Comparison of ENCODE assay signal across 1 cellular context in genomic region chr11:83071641-83072591, GRCh38.
TF ChIP-seq lines count a peak whose summit lies in the region.

A gene with protein sequence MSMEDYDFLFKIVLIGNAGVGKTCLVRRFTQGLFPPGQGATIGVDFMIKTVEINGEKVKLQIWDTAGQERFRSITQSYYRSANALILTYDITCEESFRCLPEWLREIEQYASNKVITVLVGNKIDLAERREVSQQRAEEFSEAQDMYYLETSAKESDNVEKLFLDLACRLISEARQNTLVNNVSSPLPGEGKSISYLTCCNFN (minus strand): TSS chr11:83071897. CDS start chr11:82997316, 74,581 bp downstream.

TF ChIP-seq in K562, 482 proteins besides CTCF, POLR2A, EP300 and RAD21 (continued from another document):
- TF ChIP-seq AFF4 (CRISPR knock-in tag; IDR thresholded peaks at IDR 0.05) (peak; percentile 89), SMAD1 (IDR thresholded peaks at IDR 0.05; ENCODE audit: low read depth, low read length, partially characterized antibody) (no peak), CXXC5 (CRISPR knock-in tag; IDR thresholded peaks at IDR 0.05) (peak; percentile 74), MCM5 (IDR thresholded peaks at IDR 0.05; ENCODE audit: low read depth) (no peak), TAF9B (IDR thresholded peaks at IDR 0.05; ENCODE audit: partially characterized antibody) (peak; percentile 86), ATF1 (CRISPR knock-in tag; IDR thresholded peaks at IDR 0.05) (no peak), ATF1 (tag; IDR thresholded peaks at IDR 0.05) (peak; percentile 94), FOXJ3 (CRISPR knock-in tag; IDR thresholded peaks at IDR 0.05) (no peak), STAT6 (CRISPR knock-in tag; IDR thresholded peaks at IDR 0.05) (0 out of 2 replicates have a peak, but pooled peaks have one; percentile 27), KDM5B (IDR thresholded peaks at IDR 0.05; ENCODE audit: insufficient replicate concordance, low read depth, low read length) (peak; percentile 73), ATF7 (IDR thresholded peaks at IDR 0.05) (peak; percentile 100), ZNF785 (CRISPR knock-in tag; IDR thresholded peaks at IDR 0.05) (no peak), E2F1 (CRISPR knock-in tag; IDR thresholded peaks at IDR 0.05) (peak; percentile 59; the same call in 1 of the 2 replicates), SRF (CRISPR knock-in tag; IDR thresholded peaks at IDR 0.05) (peak in 1 of 2 experiments; percentile 65; a peak in 2 of 4 replicates), RBM22 (IDR thresholded peaks at IDR 0.05; ENCODE audit: low read depth, low read length, poor library complexity, severe bottlenecking) (no peak), CBFA2T3 (IDR thresholded peaks at IDR 0.05) (peak; percentile 46; the same call in 1 of the 2 replicates), BRCA1 (IDR thresholded peaks at IDR 0.05) (no peak), BRCA1 (CRISPR knock-in tag; IDR thresholded peaks at IDR 0.05) (no peak), ASH1L (IDR thresholded peaks at IDR 0.05; ENCODE audit: borderline replicate concordance, low read depth, partially characterized antibody) (peak; percentile 25), SREBF1 (IDR thresholded peaks at IDR 0.05; ENCODE audit: borderline replicate concordance, low read depth, low read length) (peak; percentile 39; the same call in 1 of the 2 replicates), ZKSCAN3 (CRISPR knock-in tag; IDR thresholded peaks at IDR 0.05) (no peak), ZSCAN32 (CRISPR knock-in tag; IDR thresholded peaks at IDR 0.05) (peak; percentile 53; the same call in 1 of the 2 replicates), SMAD3 (CRISPR knock-in tag; conservative IDR thresholded peaks at IDR 0.05) (0 out of 2 replicates have a peak, but pooled peaks have one; percentile 46), ID3 (CRISPR knock-in tag; IDR thresholded peaks at IDR 0.05) (no peak), ID3 (tag; IDR thresholded peaks at IDR 0.05) (0 out of 2 replicates have a peak, but pooled peaks have one; percentile 26), ZNF124 (CRISPR knock-in tag; IDR thresholded peaks at IDR 0.05) (no peak), ZC3H11A (IDR thresholded peaks at IDR 0.05; ENCODE audit: low read depth, low read length) (0 out of 2 replicates have a peak, but pooled peaks have one; percentile 21), PHF8 (IDR thresholded peaks at IDR 0.05; ENCODE audit: borderline replicate concordance, low read length) (peak; percentile 95), MXI1 (IDR thresholded peaks at IDR 0.05; ENCODE audit: low read depth, low read length) (0 out of 2 replicates have a peak, but pooled peaks have one; percentile 11), ZBTB8A (IDR thresholded peaks at IDR 0.05; ENCODE audit: partially characterized antibody) (peak; percentile 62), THRAP3 (IDR thresholded peaks at IDR 0.05; ENCODE audit: borderline replicate concordance) (no peak)
- TF ChIP-seq, protein P1, sequence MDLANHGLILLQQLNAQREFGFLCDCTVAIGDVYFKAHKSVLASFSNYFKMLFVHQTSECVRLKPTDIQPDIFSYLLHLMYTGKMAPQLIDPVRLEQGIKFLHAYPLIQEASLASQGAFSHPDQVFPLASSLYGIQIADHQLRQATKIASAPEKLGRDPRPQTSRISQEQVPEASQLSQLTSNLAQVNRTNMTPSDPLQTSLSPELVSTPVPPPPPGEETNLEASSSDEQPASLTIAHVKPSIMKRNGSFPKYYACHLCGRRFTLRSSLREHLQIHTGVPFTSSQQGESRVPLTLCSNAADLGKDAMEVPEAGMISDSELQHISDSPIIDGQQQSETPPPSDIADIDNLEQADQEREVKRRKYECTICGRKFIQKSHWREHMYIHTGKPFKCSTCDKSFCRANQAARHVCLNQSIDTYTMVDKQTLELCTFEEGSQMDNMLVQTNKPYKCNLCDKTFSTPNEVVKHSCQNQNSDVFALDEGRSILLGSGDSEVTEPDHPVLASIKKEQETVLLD (IDR thresholded peaks at IDR 0.05): 0 out of 2 replicates have a peak, but pooled peaks have one; percentile 19
- TF ChIP-seq, protein P2, sequence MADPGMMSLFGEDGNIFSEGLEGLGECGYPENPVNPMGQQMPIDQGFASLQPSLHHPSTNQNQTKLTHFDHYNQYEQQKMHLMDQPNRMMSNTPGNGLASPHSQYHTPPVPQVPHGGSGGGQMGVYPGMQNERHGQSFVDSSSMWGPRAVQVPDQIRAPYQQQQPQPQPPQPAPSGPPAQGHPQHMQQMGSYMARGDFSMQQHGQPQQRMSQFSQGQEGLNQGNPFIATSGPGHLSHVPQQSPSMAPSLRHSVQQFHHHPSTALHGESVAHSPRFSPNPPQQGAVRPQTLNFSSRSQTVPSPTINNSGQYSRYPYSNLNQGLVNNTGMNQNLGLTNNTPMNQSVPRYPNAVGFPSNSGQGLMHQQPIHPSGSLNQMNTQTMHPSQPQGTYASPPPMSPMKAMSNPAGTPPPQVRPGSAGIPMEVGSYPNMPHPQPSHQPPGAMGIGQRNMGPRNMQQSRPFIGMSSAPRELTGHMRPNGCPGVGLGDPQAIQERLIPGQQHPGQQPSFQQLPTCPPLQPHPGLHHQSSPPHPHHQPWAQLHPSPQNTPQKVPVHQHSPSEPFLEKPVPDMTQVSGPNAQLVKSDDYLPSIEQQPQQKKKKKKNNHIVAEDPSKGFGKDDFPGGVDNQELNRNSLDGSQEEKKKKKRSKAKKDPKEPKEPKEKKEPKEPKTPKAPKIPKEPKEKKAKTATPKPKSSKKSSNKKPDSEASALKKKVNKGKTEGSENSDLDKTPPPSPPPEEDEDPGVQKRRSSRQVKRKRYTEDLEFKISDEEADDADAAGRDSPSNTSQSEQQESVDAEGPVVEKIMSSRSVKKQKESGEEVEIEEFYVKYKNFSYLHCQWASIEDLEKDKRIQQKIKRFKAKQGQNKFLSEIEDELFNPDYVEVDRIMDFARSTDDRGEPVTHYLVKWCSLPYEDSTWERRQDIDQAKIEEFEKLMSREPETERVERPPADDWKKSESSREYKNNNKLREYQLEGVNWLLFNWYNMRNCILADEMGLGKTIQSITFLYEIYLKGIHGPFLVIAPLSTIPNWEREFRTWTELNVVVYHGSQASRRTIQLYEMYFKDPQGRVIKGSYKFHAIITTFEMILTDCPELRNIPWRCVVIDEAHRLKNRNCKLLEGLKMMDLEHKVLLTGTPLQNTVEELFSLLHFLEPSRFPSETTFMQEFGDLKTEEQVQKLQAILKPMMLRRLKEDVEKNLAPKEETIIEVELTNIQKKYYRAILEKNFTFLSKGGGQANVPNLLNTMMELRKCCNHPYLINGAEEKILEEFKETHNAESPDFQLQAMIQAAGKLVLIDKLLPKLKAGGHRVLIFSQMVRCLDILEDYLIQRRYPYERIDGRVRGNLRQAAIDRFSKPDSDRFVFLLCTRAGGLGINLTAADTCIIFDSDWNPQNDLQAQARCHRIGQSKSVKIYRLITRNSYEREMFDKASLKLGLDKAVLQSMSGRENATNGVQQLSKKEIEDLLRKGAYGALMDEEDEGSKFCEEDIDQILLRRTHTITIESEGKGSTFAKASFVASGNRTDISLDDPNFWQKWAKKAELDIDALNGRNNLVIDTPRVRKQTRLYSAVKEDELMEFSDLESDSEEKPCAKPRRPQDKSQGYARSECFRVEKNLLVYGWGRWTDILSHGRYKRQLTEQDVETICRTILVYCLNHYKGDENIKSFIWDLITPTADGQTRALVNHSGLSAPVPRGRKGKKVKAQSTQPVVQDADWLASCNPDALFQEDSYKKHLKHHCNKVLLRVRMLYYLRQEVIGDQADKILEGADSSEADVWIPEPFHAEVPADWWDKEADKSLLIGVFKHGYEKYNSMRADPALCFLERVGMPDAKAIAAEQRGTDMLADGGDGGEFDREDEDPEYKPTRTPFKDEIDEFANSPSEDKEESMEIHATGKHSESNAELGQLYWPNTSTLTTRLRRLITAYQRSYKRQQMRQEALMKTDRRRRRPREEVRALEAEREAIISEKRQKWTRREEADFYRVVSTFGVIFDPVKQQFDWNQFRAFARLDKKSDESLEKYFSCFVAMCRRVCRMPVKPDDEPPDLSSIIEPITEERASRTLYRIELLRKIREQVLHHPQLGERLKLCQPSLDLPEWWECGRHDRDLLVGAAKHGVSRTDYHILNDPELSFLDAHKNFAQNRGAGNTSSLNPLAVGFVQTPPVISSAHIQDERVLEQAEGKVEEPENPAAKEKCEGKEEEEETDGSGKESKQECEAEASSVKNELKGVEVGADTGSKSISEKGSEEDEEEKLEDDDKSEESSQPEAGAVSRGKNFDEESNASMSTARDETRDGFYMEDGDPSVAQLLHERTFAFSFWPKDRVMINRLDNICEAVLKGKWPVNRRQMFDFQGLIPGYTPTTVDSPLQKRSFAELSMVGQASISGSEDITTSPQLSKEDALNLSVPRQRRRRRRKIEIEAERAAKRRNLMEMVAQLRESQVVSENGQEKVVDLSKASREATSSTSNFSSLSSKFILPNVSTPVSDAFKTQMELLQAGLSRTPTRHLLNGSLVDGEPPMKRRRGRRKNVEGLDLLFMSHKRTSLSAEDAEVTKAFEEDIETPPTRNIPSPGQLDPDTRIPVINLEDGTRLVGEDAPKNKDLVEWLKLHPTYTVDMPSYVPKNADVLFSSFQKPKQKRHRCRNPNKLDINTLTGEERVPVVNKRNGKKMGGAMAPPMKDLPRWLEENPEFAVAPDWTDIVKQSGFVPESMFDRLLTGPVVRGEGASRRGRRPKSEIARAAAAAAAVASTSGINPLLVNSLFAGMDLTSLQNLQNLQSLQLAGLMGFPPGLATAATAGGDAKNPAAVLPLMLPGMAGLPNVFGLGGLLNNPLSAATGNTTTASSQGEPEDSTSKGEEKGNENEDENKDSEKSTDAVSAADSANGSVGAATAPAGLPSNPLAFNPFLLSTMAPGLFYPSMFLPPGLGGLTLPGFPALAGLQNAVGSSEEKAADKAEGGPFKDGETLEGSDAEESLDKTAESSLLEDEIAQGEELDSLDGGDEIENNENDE (IDR thresholded peaks at IDR 0.05; ENCODE audit: low read depth, low read length): no peak
